Comparison of ENCODE assay signal across 1 cellular context in the genomic region with DNA sequence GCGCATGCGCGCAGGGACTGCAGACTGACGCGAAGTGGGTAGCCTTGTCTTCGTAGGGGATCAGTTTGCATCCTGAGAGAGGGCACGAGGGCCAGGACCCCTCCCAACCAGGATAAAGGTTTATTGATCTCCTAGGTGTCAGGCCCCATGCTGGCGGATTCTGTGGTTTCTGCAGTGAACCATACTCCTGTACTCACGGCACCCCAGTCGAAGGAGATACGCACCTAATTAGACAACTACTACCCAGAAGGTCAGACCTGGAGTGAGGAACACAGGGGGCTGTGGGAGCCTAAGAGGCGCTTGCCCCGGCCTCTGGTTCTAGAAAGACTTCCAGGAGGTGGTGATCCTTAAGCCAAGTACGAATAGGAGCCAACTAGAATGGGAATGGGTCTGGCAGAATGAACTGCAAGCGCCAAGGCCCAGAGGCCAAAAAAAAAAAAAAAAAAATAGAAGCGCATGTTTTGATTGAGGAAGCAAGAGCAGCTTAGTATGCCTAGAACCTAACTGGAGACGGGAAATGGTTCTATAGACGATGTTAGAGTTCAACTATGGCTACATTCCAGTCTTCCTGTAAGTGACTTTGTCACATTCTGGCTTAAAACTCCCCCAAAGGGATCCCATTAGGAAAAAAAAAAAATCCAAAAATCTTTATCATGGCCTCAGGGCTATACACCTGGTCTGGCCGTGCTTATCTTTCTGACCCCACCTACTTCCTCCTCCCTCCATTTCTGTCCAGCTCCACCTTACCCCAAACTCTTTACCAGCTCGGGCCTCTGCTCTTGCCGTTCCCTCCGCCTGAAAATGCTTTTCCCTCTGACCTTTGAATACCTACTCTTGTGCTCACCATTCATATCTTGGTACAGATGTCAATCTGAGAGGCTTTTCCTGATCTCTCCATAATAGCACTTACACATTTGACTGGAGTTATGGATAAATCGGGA.
TF ChIP-seq lines count a peak whose summit lies in the region.

No MANE protein-coding gene starts in this region.

TF ChIP-seq in K562, 482 proteins besides CTCF, POLR2A, EP300 and RAD21 (continued from another document and continues in another):
- TF ChIP-seq, protein P1, sequence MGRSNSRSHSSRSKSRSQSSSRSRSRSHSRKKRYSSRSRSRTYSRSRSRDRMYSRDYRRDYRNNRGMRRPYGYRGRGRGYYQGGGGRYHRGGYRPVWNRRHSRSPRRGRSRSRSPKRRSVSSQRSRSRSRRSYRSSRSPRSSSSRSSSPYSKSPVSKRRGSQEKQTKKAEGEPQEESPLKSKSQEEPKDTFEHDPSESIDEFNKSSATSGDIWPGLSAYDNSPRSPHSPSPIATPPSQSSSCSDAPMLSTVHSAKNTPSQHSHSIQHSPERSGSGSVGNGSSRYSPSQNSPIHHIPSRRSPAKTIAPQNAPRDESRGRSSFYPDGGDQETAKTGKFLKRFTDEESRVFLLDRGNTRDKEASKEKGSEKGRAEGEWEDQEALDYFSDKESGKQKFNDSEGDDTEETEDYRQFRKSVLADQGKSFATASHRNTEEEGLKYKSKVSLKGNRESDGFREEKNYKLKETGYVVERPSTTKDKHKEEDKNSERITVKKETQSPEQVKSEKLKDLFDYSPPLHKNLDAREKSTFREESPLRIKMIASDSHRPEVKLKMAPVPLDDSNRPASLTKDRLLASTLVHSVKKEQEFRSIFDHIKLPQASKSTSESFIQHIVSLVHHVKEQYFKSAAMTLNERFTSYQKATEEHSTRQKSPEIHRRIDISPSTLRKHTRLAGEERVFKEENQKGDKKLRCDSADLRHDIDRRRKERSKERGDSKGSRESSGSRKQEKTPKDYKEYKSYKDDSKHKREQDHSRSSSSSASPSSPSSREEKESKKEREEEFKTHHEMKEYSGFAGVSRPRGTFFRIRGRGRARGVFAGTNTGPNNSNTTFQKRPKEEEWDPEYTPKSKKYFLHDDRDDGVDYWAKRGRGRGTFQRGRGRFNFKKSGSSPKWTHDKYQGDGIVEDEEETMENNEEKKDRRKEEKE (IDR thresholded peaks at IDR 0.05; ENCODE audit: borderline replicate concordance in 1 of 2, control insufficient read depth in 1 of 2, low read depth in 2 of 2, low read length in 1 of 2), result no peak
- TF ChIP-seq KHSRP (IDR thresholded peaks at IDR 0.05) (no peak), ZNF212 (CRISPR knock-in tag; IDR thresholded peaks at IDR 0.05) (no peak), ZNF778 (CRISPR knock-in tag; IDR thresholded peaks at IDR 0.05) (no peak), HDAC8 (tag; IDR thresholded peaks at IDR 0.05) (no peak), NFYB (IDR thresholded peaks at IDR 0.05; ENCODE audit: extremely low read depth, insufficient read length) (no peak), FOXK1 (CRISPR knock-in tag; IDR thresholded peaks at IDR 0.05; ENCODE audit: borderline replicate concordance) (no peak; the same call in 1 of the 2 replicates), ZNF75A (CRISPR knock-in tag; IDR thresholded peaks at IDR 0.05) (no peak), HDAC6 (IDR thresholded peaks at IDR 0.05; ENCODE audit: low read depth, low read length) (no peak), MCM3 (IDR thresholded peaks at IDR 0.05) (no peak), MED1 (CRISPR knock-in tag; IDR thresholded peaks at IDR 0.05; ENCODE audit: borderline replicate concordance) (no peak), ZNF551 (CRISPR knock-in tag; IDR thresholded peaks at IDR 0.05) (no peak), ZNF561 (CRISPR knock-in tag; conservative IDR thresholded peaks at IDR 0.05) (no peak), LCOR (CRISPR knock-in tag; IDR thresholded peaks at IDR 0.05) (0 out of 2 replicates have a peak, but pooled peaks have one; percentile 23), XRCC4 (IDR thresholded peaks at IDR 0.05; ENCODE audit: extremely low read depth, insufficient read depth, insufficient read length) (no peak), NR2C2 (CRISPR knock-in tag; IDR thresholded peaks at IDR 0.05) (no peak), NR2C2 (tag; IDR thresholded peaks at IDR 0.05) (no peak; the same call in 1 of the 2 replicates), ZBTB8A (IDR thresholded peaks at IDR 0.05; ENCODE audit: partially characterized antibody) (no peak), C11orf30 (IDR thresholded peaks at IDR 0.05; ENCODE audit: low read depth) (no peak), ZNF384 (IDR thresholded peaks at IDR 0.05; ENCODE audit: low read depth, low read length) (peak; percentile 61; the same call in 1 of the 2 replicates), SIRT6 (IDR thresholded peaks at IDR 0.05; ENCODE audit: low read depth, low read length) (no peak), NR1H2 (CRISPR knock-in tag; IDR thresholded peaks at IDR 0.05) (no peak), ZZZ3 (IDR thresholded peaks at IDR 0.05) (no peak), MTA2 (IDR thresholded peaks at IDR 0.05; ENCODE audit: low read depth) (peak; percentile 44; the same call in 1 of the 2 replicates), ZNF785 (CRISPR knock-in tag; IDR thresholded peaks at IDR 0.05) (no peak), CCAR2 (IDR thresholded peaks at IDR 0.05; ENCODE audit: low read depth, low read length) (no peak), ETV1 (tag; conservative IDR thresholded peaks at IDR 0.05; ENCODE audit: low read depth) (no peak), HDAC2 (IDR thresholded peaks at IDR 0.05) (no peak), FOXK2 (conservative IDR thresholded peaks at IDR 0.05 in 1 of 2, IDR thresholded peaks at IDR 0.05 in 1 of 2; ENCODE audit: low read depth in 2 of 2) (no peak), RBM39 (optimal IDR thresholded peaks at IDR 0.05; ENCODE audit: low read depth, low read length) (no peak), SRSF1 (IDR thresholded peaks at IDR 0.05; ENCODE audit: low read depth, low read length) (no peak), IFI16 (CRISPR knock-in tag; IDR thresholded peaks at IDR 0.05) (no peak), RBFOX2 (IDR thresholded peaks at IDR 0.05; ENCODE audit: low read depth, low read length) (no peak), BRD4 (IDR thresholded peaks at IDR 0.05) (no peak), HSF4 (CRISPR knock-in tag; IDR thresholded peaks at IDR 0.05; ENCODE audit: borderline replicate concordance) (no peak), PHTF2 (CRISPR knock-in tag; IDR thresholded peaks at IDR 0.05) (no peak), HOXB6 (CRISPR knock-in tag; IDR thresholded peaks at IDR 0.05; ENCODE audit: borderline replicate concordance) (no peak), LEF1 (IDR thresholded peaks at IDR 0.05) (no peak), ZFP30 (CRISPR knock-in tag; IDR thresholded peaks at IDR 0.05; ENCODE audit: borderline replicate concordance) (no peak), TBL1XR1 (IDR thresholded peaks at IDR 0.05; ENCODE audit: low read length in 2 of 2) (no peak), FOXP1 (CRISPR knock-in tag; IDR thresholded peaks at IDR 0.05) (no peak), SP2 (IDR thresholded peaks at IDR 0.05; ENCODE audit: extremely low read depth, low read depth, low read length, poor library complexity, severe bottlenecking) (no peak), RHOXF2B (CRISPR knock-in tag; conservative IDR thresholded peaks at IDR 0.05) (no peak), RBM14 (IDR thresholded peaks at IDR 0.05; ENCODE audit: borderline replicate concordance, insufficient read depth, low read depth, low read length) (no peak), ZNF3 (CRISPR knock-in tag; IDR thresholded peaks at IDR 0.05) (no peak)
- TF ChIP-seq, protein P2, sequence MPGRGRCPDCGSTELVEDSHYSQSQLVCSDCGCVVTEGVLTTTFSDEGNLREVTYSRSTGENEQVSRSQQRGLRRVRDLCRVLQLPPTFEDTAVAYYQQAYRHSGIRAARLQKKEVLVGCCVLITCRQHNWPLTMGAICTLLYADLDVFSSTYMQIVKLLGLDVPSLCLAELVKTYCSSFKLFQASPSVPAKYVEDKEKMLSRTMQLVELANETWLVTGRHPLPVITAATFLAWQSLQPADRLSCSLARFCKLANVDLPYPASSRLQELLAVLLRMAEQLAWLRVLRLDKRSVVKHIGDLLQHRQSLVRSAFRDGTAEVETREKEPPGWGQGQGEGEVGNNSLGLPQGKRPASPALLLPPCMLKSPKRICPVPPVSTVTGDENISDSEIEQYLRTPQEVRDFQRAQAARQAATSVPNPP (IDR thresholded peaks at IDR 0.05; ENCODE audit: borderline replicate concordance, insufficient read depth, insufficient read length), result no peak
- TF ChIP-seq, protein P3, sequence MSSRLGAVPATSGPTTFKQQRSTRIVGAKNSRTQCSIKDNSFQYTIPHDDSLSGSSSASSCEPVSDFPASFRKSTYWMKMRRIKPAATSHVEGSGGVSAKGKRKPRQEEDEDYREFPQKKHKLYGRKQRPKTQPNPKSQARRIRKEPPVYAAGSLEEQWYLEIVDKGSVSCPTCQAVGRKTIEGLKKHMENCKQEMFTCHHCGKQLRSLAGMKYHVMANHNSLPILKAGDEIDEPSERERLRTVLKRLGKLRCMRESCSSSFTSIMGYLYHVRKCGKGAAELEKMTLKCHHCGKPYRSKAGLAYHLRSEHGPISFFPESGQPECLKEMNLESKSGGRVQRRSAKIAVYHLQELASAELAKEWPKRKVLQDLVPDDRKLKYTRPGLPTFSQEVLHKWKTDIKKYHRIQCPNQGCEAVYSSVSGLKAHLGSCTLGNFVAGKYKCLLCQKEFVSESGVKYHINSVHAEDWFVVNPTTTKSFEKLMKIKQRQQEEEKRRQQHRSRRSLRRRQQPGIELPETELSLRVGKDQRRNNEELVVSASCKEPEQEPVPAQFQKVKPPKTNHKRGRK (tag; IDR thresholded peaks at IDR 0.05), result no peak
- TF ChIP-seq, protein P4, sequence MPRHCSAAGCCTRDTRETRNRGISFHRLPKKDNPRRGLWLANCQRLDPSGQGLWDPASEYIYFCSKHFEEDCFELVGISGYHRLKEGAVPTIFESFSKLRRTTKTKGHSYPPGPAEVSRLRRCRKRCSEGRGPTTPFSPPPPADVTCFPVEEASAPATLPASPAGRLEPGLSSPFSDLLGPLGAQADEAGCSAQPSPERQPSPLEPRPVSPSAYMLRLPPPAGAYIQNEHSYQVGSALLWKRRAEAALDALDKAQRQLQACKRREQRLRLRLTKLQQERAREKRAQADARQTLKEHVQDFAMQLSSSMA (CRISPR knock-in tag; IDR thresholded peaks at IDR 0.05), result no peak
- TF ChIP-seq, protein P5, sequence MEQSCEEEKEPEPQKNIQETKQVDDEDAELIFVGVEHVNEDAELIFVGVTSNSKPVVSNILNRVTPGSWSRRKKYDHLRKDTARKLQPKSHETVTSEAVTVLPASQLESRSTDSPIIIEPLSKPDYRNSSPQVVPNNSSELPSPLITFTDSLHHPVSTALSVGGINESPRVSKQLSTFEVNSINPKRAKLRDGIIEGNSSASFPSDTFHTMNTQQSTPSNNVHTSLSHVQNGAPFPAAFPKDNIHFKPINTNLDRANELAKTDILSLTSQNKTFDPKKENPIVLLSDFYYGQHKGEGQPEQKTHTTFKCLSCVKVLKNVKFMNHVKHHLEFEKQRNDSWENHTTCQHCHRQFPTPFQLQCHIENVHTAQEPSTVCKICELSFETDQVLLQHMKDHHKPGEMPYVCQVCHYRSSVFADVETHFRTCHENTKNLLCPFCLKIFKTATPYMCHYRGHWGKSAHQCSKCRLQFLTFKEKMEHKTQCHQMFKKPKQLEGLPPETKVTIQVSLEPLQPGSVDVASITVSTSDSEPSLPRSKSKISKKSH (CRISPR knock-in tag; IDR thresholded peaks at IDR 0.05), result no peak
- TF ChIP-seq, protein P6, sequence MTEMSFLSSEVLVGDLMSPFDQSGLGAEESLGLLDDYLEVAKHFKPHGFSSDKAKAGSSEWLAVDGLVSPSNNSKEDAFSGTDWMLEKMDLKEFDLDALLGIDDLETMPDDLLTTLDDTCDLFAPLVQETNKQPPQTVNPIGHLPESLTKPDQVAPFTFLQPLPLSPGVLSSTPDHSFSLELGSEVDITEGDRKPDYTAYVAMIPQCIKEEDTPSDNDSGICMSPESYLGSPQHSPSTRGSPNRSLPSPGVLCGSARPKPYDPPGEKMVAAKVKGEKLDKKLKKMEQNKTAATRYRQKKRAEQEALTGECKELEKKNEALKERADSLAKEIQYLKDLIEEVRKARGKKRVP (CRISPR knock-in tag; IDR thresholded peaks at IDR 0.05), result no peak
- TF ChIP-seq, protein P7, sequence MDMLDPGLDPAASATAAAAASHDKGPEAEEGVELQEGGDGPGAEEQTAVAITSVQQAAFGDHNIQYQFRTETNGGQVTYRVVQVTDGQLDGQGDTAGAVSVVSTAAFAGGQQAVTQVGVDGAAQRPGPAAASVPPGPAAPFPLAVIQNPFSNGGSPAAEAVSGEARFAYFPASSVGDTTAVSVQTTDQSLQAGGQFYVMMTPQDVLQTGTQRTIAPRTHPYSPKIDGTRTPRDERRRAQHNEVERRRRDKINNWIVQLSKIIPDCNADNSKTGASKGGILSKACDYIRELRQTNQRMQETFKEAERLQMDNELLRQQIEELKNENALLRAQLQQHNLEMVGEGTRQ (CRISPR knock-in tag; IDR thresholded peaks at IDR 0.05), result no peak
- TF ChIP-seq, protein P8, sequence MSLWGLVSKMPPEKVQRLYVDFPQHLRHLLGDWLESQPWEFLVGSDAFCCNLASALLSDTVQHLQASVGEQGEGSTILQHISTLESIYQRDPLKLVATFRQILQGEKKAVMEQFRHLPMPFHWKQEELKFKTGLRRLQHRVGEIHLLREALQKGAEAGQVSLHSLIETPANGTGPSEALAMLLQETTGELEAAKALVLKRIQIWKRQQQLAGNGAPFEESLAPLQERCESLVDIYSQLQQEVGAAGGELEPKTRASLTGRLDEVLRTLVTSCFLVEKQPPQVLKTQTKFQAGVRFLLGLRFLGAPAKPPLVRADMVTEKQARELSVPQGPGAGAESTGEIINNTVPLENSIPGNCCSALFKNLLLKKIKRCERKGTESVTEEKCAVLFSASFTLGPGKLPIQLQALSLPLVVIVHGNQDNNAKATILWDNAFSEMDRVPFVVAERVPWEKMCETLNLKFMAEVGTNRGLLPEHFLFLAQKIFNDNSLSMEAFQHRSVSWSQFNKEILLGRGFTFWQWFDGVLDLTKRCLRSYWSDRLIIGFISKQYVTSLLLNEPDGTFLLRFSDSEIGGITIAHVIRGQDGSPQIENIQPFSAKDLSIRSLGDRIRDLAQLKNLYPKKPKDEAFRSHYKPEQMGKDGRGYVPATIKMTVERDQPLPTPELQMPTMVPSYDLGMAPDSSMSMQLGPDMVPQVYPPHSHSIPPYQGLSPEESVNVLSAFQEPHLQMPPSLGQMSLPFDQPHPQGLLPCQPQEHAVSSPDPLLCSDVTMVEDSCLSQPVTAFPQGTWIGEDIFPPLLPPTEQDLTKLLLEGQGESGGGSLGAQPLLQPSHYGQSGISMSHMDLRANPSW (CRISPR knock-in tag; IDR thresholded peaks at IDR 0.05), result no peak
- TF ChIP-seq, protein P9, sequence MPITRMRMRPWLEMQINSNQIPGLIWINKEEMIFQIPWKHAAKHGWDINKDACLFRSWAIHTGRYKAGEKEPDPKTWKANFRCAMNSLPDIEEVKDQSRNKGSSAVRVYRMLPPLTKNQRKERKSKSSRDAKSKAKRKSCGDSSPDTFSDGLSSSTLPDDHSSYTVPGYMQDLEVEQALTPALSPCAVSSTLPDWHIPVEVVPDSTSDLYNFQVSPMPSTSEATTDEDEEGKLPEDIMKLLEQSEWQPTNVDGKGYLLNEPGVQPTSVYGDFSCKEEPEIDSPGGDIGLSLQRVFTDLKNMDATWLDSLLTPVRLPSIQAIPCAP (CRISPR knock-in tag; IDR thresholded peaks at IDR 0.05; ENCODE audit: borderline replicate concordance), result no peak
- TF ChIP-seq, protein P10, sequence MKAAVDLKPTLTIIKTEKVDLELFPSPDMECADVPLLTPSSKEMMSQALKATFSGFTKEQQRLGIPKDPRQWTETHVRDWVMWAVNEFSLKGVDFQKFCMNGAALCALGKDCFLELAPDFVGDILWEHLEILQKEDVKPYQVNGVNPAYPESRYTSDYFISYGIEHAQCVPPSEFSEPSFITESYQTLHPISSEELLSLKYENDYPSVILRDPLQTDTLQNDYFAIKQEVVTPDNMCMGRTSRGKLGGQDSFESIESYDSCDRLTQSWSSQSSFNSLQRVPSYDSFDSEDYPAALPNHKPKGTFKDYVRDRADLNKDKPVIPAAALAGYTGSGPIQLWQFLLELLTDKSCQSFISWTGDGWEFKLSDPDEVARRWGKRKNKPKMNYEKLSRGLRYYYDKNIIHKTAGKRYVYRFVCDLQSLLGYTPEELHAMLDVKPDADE (conservative IDR thresholded peaks at IDR 0.05; ENCODE audit: control insufficient read depth, low read depth, low read length), result 0 out of 2 replicates have a peak, but pooled peaks have one; percentile 11
